16 cellular contexts compared by ENCODE assay signal in the genomic region with DNA sequence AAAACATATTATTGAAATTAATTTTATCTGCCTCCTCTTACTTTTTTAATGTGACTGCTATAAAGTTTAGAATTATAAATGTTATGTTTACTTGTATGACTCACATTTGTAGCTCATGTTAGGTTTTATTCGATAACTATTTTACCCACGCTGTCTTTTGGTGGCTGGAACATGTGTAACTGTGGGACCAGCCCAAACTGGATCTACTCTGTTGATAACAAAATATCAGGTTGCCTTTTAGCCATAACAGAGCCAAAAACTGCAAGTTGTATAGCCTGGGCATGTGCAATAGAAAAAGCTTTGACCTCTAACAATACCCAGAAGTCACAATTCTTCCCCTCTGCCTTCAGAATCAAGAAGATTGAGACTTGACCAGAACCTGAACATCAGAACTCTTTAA.
"Had no signal": no experiment of that assay in that cellular context is flagged by ENCODE, and none has a peak within 500 bp of the region (broad histone marks: within the 10 kb centered on the region; RNA-seq: fewer than 3 reads in every experiment).

No MANE protein-coding gene starts in this region.

- H3K36me3 ChIP-seq: colonic mucosa, gastroesophageal sphincter, heart right ventricle, right lobe of liver, thoracic aorta had no signal

- H3K4me1 ChIP-seq: colonic mucosa, gastroesophageal sphincter, heart right ventricle, right lobe of liver had no signal

- H3K27me3 ChIP-seq: colonic mucosa, gastroesophageal sphincter, heart right ventricle, right lobe of liver had no signal

- DNase-seq: activated CD4-positive, alpha-beta T cell treated with anti-CD3 and anti-CD28 coated beads, Interleukin-2, amount 50 U/mL, for 4 hours; activated naive CD4-positive, alpha-beta T cell; activated naive CD8-positive, alpha-beta T cell treated with anti-CD3 and anti-CD28 coated beads for 36 hours; amygdala; central memory CD4-positive, alpha-beta T cell; colonic mucosa; endodermal cell; heart right ventricle; immature natural killer cell; left ventricle myocardium superior; naive B cell; right lobe of liver; stimulated activated CD4-positive, alpha-beta T cell treated with anti-CD3 and anti-CD28 coated beads, Interleukin-4, amount 100 ng/mL, for 24 hours had no signal

- H3K27ac ChIP-seq: colonic mucosa, gastroesophageal sphincter, heart right ventricle, right lobe of liver, thoracic aorta had no signal

- H3K9me3 ChIP-seq: colonic mucosa, gastroesophageal sphincter, heart right ventricle, right lobe of liver, thoracic aorta had no signal

- H3K4me3 ChIP-seq: colonic mucosa, gastroesophageal sphincter, heart right ventricle, right lobe of liver, thoracic aorta had no signal

- ATAC-seq: gastroesophageal sphincter; heart right ventricle; left ventricle myocardium superior; right lobe of liver; stimulated activated effector memory CD8-positive, alpha-beta T cell treated with anti-CD3 and anti-CD28 coated beads, Interleukin-12 subunit alpha, Interleukin-12 subunit beta, amount 100 ng/mL, for 72 hours had no signal
